28 cellular contexts compared by ENCODE assay signal in genomic region chr2:37907480-37908070, GRCh38.
"Had no signal": no experiment of that assay in that cellular context is flagged by ENCODE, and none has a peak within 500 bp of the region (broad histone marks: within the 10 kb centered on the region; RNA-seq: fewer than 3 reads in every experiment).

No MANE protein-coding gene starts in this region.

- H3K9me3 Mint-ChIP-seq: naive B cell; T-helper 1 cell treated with Interleukin-12 subunit alpha and Interleukin-12 subunit beta and Interleukin-4 antibody, amounts not matched to agents 30 μg/mL and 1 μg/mL, for 36 hours had no signal

- H3K4me1 ChIP-seq: adrenal gland, gastrocnemius medialis, prostate gland, right atrium auricular region, spleen, tibial nerve had no signal

- H3K79me2 ChIP-seq: hepatocyte had no signal

- H3K4me1 Mint-ChIP-seq: naive B cell had no signal

- H3K27me3 ChIP-seq: adrenal gland, brain microvascular endothelial cell, gastrocnemius medialis, hepatocyte, left lung, ovary, right atrium auricular region, spleen, tibial nerve had no signal

- H3K27ac ChIP-seq: adrenal gland, brain microvascular endothelial cell, coronary artery, dorsolateral prefrontal cortex, gastrocnemius medialis, hepatocyte, left lung, ovary, prostate gland, right atrium auricular region, spleen, tibial nerve, VCaP had no signal

- H3K36me3 ChIP-seq: adrenal gland, brain microvascular endothelial cell, gastrocnemius medialis, left lung, ovary, prostate gland, right atrium auricular region, spleen, tibial nerve had no signal

- H3K27ac Mint-ChIP-seq: activated naive CD8-positive, alpha-beta T cell; naive B cell; T-helper 1 cell treated with Interleukin-12 subunit alpha and Interleukin-12 subunit beta and Interleukin-4 antibody, amounts not matched to agents 30 μg/mL and 1 μg/mL, for 36 hours had no signal

- H2AFZ ChIP-seq: hepatocyte had no signal

- H3K36me3 Mint-ChIP-seq: activated naive CD8-positive, alpha-beta T cell; naive B cell had no signal

- H3K9me3 ChIP-seq: adrenal gland, gastrocnemius medialis, left lung, ovary, prostate gland, right atrium auricular region, spleen, tibial nerve had no signal

- DNase-seq: activated CD4-positive, alpha-beta T cell treated with anti-CD3 and anti-CD28 coated beads for 4 hours; activated CD4-positive, alpha-beta T cell treated with anti-CD3 and anti-CD28 coated beads, Interleukin-2, amount 50 U/mL, for 4 hours; activated CD8-positive, alpha-beta memory T cell treated with anti-CD3 and anti-CD28 coated beads for 24 hours; activated effector memory CD4-positive, alpha-beta T cell treated with Interleukin-2 at 50 U/mL for 16 hours; activated naive CD4-positive, alpha-beta T cell treated with Interleukin-2 at 50 U/mL for 16 hours; adrenal gland; aorta; brain microvascular endothelial cell; dorsolateral prefrontal cortex; effector memory CD4-positive, alpha-beta T cell; gastrocnemius medialis; glutamatergic neuron; islet precursor cell; left lung; naive B cell; ovary; spleen; stimulated activated naive CD4-positive, alpha-beta T cell; T-helper 9 cell had no signal

- H3K4me3 ChIP-seq: adrenal gland, coronary artery, dorsolateral prefrontal cortex, gastrocnemius medialis, hepatocyte, left lung, lung, ovary, prostate gland, right atrium auricular region, spleen, tibial nerve had no signal

- H3K4me2 ChIP-seq: hepatocyte had no signal

- H3K4me3 Mint-ChIP-seq: activated naive CD8-positive, alpha-beta T cell; naive B cell; T-helper 1 cell treated with Interleukin-12 subunit alpha and Interleukin-12 subunit beta and Interleukin-4 antibody, amounts not matched to agents 30 μg/mL and 1 μg/mL, for 36 hours had no signal

- ATAC-seq: gastrocnemius medialis, left lung had no signal
